Comparison of ENCODE assay signal across 1 cellular context in the genomic region with DNA sequence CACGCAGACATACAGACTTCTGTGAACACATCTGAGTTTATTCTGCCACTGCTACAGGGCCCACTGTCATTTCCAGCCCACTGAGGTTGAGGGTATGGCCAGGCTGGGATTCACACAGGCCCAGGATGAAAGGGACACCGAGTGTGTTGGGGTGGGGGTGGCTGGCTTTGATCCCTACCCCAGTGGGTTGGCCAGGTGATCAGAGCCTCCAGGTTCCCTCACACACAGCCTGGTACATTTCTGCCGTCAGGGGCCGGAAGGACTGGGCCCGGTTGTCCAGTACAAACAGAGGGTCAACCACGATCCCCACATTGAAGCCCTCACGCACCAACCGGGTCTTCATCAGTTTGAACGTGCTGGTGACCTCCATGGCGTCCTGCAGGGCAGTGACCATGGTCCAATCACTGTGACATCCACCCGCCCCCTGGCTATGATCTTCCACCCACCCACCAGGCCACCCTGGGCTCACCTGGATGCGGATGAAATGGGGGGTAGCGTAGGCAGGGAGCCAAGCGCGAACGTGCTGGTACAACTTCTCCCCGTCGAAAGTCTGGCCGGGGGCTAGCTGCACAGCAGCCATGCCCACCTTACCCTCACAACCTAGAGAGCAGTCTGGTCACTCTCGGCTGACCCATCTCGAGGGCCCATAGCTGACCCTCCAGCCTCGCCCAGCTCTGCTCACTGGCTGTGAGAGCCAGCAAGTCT.
TF ChIP-seq lines count a peak whose summit lies in the region.

No MANE protein-coding gene starts in this region.

TF ChIP-seq in A549, 52 proteins besides CTCF, POLR2A, EP300 and RAD21 (continued from another document):
- TF ChIP-seq SREBF2 (IDR thresholded peaks at IDR 0.05), result no peak
- no peak for TF ChIP-seq POLR2AphosphoS2 (conservative IDR thresholded peaks at IDR 0.05; ENCODE audit: low read length)
- TF ChIP-seq JUNB (IDR thresholded peaks at IDR 0.05), result no peak
- no peak for TF ChIP-seq FOXS1 (CRISPR knock-in tag; IDR thresholded peaks at IDR 0.05)
- TF ChIP-seq, protein P1, sequence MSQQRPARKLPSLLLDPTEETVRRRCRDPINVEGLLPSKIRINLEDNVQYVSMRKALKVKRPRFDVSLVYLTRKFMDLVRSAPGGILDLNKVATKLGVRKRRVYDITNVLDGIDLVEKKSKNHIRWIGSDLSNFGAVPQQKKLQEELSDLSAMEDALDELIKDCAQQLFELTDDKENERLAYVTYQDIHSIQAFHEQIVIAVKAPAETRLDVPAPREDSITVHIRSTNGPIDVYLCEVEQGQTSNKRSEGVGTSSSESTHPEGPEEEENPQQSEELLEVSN (IDR thresholded peaks at IDR 0.05; ENCODE audit: borderline replicate concordance, low read depth), result no peak
- no peak for TF ChIP-seq GATA3 (IDR thresholded peaks at IDR 0.05; ENCODE audit: borderline replicate concordance)
- no peak for TF ChIP-seq ZFP36 (IDR thresholded peaks at IDR 0.05; ENCODE audit: borderline replicate concordance, partially characterized antibody)
- no peak for TF ChIP-seq EHMT2 (IDR thresholded peaks at IDR 0.05; ENCODE audit: low read depth)
- TF ChIP-seq, protein P2, sequence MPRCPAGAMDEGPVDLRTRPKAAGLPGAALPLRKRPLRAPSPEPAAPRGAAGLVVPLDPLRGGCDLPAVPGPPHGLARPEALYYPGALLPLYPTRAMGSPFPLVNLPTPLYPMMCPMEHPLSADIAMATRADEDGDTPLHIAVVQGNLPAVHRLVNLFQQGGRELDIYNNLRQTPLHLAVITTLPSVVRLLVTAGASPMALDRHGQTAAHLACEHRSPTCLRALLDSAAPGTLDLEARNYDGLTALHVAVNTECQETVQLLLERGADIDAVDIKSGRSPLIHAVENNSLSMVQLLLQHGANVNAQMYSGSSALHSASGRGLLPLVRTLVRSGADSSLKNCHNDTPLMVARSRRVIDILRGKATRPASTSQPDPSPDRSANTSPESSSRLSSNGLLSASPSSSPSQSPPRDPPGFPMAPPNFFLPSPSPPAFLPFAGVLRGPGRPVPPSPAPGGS (IDR thresholded peaks at IDR 0.05), result no peak
- TF ChIP-seq, protein P3, sequence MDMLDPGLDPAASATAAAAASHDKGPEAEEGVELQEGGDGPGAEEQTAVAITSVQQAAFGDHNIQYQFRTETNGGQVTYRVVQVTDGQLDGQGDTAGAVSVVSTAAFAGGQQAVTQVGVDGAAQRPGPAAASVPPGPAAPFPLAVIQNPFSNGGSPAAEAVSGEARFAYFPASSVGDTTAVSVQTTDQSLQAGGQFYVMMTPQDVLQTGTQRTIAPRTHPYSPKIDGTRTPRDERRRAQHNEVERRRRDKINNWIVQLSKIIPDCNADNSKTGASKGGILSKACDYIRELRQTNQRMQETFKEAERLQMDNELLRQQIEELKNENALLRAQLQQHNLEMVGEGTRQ (IDR thresholded peaks at IDR 0.05), result no peak
- no peak for TF ChIP-seq TP53 (CRISPR knock-in tag; IDR thresholded peaks at IDR 0.05)
- TF ChIP-seq, protein P4, sequence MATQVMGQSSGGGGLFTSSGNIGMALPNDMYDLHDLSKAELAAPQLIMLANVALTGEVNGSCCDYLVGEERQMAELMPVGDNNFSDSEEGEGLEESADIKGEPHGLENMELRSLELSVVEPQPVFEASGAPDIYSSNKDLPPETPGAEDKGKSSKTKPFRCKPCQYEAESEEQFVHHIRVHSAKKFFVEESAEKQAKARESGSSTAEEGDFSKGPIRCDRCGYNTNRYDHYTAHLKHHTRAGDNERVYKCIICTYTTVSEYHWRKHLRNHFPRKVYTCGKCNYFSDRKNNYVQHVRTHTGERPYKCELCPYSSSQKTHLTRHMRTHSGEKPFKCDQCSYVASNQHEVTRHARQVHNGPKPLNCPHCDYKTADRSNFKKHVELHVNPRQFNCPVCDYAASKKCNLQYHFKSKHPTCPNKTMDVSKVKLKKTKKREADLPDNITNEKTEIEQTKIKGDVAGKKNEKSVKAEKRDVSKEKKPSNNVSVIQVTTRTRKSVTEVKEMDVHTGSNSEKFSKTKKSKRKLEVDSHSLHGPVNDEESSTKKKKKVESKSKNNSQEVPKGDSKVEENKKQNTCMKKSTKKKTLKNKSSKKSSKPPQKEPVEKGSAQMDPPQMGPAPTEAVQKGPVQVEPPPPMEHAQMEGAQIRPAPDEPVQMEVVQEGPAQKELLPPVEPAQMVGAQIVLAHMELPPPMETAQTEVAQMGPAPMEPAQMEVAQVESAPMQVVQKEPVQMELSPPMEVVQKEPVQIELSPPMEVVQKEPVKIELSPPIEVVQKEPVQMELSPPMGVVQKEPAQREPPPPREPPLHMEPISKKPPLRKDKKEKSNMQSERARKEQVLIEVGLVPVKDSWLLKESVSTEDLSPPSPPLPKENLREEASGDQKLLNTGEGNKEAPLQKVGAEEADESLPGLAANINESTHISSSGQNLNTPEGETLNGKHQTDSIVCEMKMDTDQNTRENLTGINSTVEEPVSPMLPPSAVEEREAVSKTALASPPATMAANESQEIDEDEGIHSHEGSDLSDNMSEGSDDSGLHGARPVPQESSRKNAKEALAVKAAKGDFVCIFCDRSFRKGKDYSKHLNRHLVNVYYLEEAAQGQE (IDR thresholded peaks at IDR 0.05), result no peak
- TF ChIP-seq CBX8 (IDR thresholded peaks at IDR 0.05), result no peak
- TF ChIP-seq, protein P5, sequence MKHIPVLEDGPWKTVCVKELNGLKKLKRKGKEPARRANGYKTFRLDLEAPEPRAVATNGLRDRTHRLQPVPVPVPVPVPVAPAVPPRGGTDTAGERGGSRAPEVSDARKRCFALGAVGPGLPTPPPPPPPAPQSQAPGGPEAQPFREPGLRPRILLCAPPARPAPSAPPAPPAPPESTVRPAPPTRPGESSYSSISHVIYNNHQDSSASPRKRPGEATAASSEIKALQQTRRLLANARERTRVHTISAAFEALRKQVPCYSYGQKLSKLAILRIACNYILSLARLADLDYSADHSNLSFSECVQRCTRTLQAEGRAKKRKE (CRISPR knock-in tag; IDR thresholded peaks at IDR 0.05; ENCODE audit: low read depth), result no peak
- no peak for TF ChIP-seq CHD4 (IDR thresholded peaks at IDR 0.05; ENCODE audit: borderline replicate concordance)
